In genomic region chr3:53677406-53677805, GRCh38 we compare ENCODE assay signal across 1 cellular context.
TF ChIP-seq lines count a peak whose summit lies in the region.

No MANE protein-coding gene starts in this region.

TF ChIP-seq in GM23338, 12 proteins besides CTCF, POLR2A, EP300 and RAD21 (continued from another document):
- TF ChIP-seq ETS1 (IDR thresholded peaks at IDR 0.05) (no peak), ZNF462 (CRISPR knock-in tag; IDR thresholded peaks at IDR 0.05) (no peak), EZH2phosphoT487 (IDR thresholded peaks at IDR 0.05; ENCODE audit: unreplicated experiment) (no peak), NANOG (IDR thresholded peaks at IDR 0.05; ENCODE audit: borderline replicate concordance) (no peak), STAT1 (IDR thresholded peaks at IDR 0.05; ENCODE audit: unreplicated experiment) (no peak)
